In genomic region chr3:134368751-134369105, GRCh38 we compare ENCODE assay signal across 12 cellular contexts. TPM values are rescaled to one million over a fixed set of nuclear protein-coding genes. Genes with fewer than 3 reads are reported as not detected.
DNase-seq lines count a peak whose midpoint lies in the region; ATAC-seq and TF ChIP-seq lines count a peak whose summit lies in the region.
"Had no signal": no experiment of that assay in that cellular context is flagged by ENCODE, and none has a peak within 500 bp of the region (broad histone marks: within the 10 kb centered on the region; RNA-seq: fewer than 3 reads in every experiment).

No MANE protein-coding gene starts in this region.

- H3K27me3 ChIP-seq in brain microvascular endothelial cell (replicated peaks) (no peaks in the 10 kb centered on the region), lung (ENCODE audit: control insufficient read depth, insufficient read depth) (no peaks in the 10 kb centered on the region), stomach (peaks cover 0 to 6% (median 0%) of the 10 kb centered on the region in 3 donors)

- no peak for TF ChIP-seq EP300 in stomach (IDR thresholded peaks at IDR 0.05)

- intact Hi-C loops in stomach (cut with DNase I; ENCODE audit: low total_unique reads): no loop called here

- H3K36me3 ChIP-seq in brain microvascular endothelial cell (replicated peaks) (peaks cover 76% of the 10 kb centered on the region), lung (ENCODE audit: control insufficient read depth in 2 of 2, insufficient read depth in 2 of 2, low read length in 2 of 2) (peaks cover 21 to 36% of the 10 kb centered on the region in 2 donors), stomach (peaks cover 54 to 69% (median 67%) of the 10 kb centered on the region in 4 donors)

- H3K27ac ChIP-seq in brain microvascular endothelial cell (peak overlapping the region; percentile 98), lung (ENCODE audit: low read depth in 1 of 2, low read length in 1 of 2) (peak overlapping the region; percentile 75 to 91), stomach (peak overlapping the region in 4 of 5 donors; percentile 96 to 100 (median 98))

- H3K27ac Mint-ChIP-seq in activated CD8-positive, alpha-beta T cell treated with anti-CD3 and anti-CD28 coated beads, Interleukin-2, amount 10 ng/mL, durations not matched to agents 7 days and 5 days: no peak overlapping the region

- no peaks in the 10 kb centered on the region for H3K9me3 Mint-ChIP-seq in activated CD8-positive, alpha-beta T cell treated with anti-CD3 and anti-CD28 coated beads, Interleukin-2, amount 10 ng/mL, durations not matched to agents 7 days and 5 days (ENCODE audit: insufficient read depth)
- H3K9me3 Mint-ChIP-seq: CD4-positive, alpha-beta memory T cell had no signal

- CTCF ChIA-PET in activated CD8-positive, alpha-beta T cell treated with anti-CD3 and anti-CD28 coated beads, Interleukin-2, amount 10 ng/mL, durations not matched to agents 7 days and 5 days (lab: Charles Lee): no interaction called here

- TF ChIP-seq POLR2A in stomach (IDR thresholded peaks at IDR 0.05): no peak

- H3K4me3 Mint-ChIP-seq in activated CD8-positive, alpha-beta T cell treated with anti-CD3 and anti-CD28 coated beads, Interleukin-2, amount 10 ng/mL, durations not matched to agents 7 days and 5 days: no peak overlapping the region
- H3K4me3 Mint-ChIP-seq: CD4-positive, alpha-beta memory T cell had no signal

- DNase-seq in GM13977 (ENCODE audit: low spot score) (peak; percentile 16), brain microvascular endothelial cell (no peak), lung (ENCODE audit: low spot score) (no peak), stomach (no peak), HUDEP-2 (lab: John Stamatoyannopoulos, UW; ENCODE audit: unreplicated experiment in 76 of 76) (no peak)
- no peak for DNase-seq in activated CD4-positive, alpha-beta T cell treated with anti-CD3 and anti-CD28 coated beads for 4 hours
- DNase-seq in activated CD8-positive, alpha-beta T cell treated with anti-CD3 and anti-CD28 coated beads, Interleukin-2, amount 10 ng/mL, durations not matched to agents 7 days and 5 days: no peak
- DNase-seq: CD4-positive, alpha-beta memory T cell; NCI-H345; T-helper 9 cell had no signal

- H3K4me3 ChIP-seq in brain microvascular endothelial cell (ENCODE audit: low read depth, low read length) (no peak overlapping the region), lung (no peak overlapping the region), stomach (no peak overlapping the region)

- ATAC-seq in lung (ENCODE audit: insufficient read depth, low FRiP score) (no peak), HG02852 (IDR thresholded peaks at IDR 0.05; ENCODE audit: unreplicated experiment) (no peak)
- ATAC-seq in activated CD8-positive, alpha-beta T cell treated with anti-CD3 and anti-CD28 coated beads, Interleukin-2, amount 10 ng/mL, durations not matched to agents 7 days and 5 days: no peak

- peaks cover 21% of the 10 kb centered on the region for H3K27me3 Mint-ChIP-seq in activated CD8-positive, alpha-beta T cell treated with anti-CD3 and anti-CD28 coated beads, Interleukin-2, amount 10 ng/mL, durations not matched to agents 7 days and 5 days (ENCODE audit: low read depth)

- TF ChIP-seq CTCF in GM13977 (IDR thresholded peaks at IDR 0.05; ENCODE audit: extremely low read depth, insufficient read depth, missing control alignments) (no peak), brain microvascular endothelial cell (IDR thresholded peaks at IDR 0.05; ENCODE audit: low read depth, low read length, missing control alignments) (no peak), lung (IDR thresholded peaks at IDR 0.05; ENCODE audit: control extremely low read depth, extremely low read depth) (no peak), stomach (IDR thresholded peaks at IDR 0.05) (no peak)

- in situ Hi-C loops in GM13977 (cut with MboI; ENCODE audit: low pct_unique_long_range_greater_than_20kb, low sequenced_read_pairs, unreplicated experiment) (no loop called here), brain microvascular endothelial cell (cut with HindIII; ENCODE audit: low pct_ligation_motif_present, low sequenced_read_pairs) (no loop called here)

- POLR2A ChIA-PET in activated CD8-positive, alpha-beta T cell treated with anti-CD3 and anti-CD28 coated beads, Interleukin-2, amount 10 ng/mL, durations not matched to agents 7 days and 5 days (lab: Charles Lee): no interaction called here

- no peaks in the 10 kb centered on the region for H3K36me3 Mint-ChIP-seq in activated CD8-positive, alpha-beta T cell treated with anti-CD3 and anti-CD28 coated beads, Interleukin-2, amount 10 ng/mL, durations not matched to agents 7 days and 5 days (ENCODE audit: low read depth)
- H3K36me3 Mint-ChIP-seq: CD4-positive, alpha-beta memory T cell had no signal

- no peaks in the 10 kb centered on the region for H3K9me3 ChIP-seq in lung (ENCODE audit: control insufficient read depth in 2 of 2, insufficient read depth in 1 of 2, low read length in 1 of 2)
- no peaks in the 10 kb centered on the region for H3K9me3 ChIP-seq in stomach

- H3K4me1 Mint-ChIP-seq in activated CD8-positive, alpha-beta T cell treated with anti-CD3 and anti-CD28 coated beads, Interleukin-2, amount 10 ng/mL, durations not matched to agents 7 days and 5 days (ENCODE audit: low read depth): peaks cover 19% of the 10 kb centered on the region

- peaks cover 38 to 53% of the 10 kb centered on the region in 2 donors for H3K4me1 ChIP-seq in lung (ENCODE audit: control insufficient read depth in 2 of 2, insufficient read depth in 2 of 2, low read length in 2 of 2)
- peaks cover 87 to 99% (median 90%) of the 10 kb centered on the region in 4 donors for H3K4me1 ChIP-seq in stomach

- WGBS in lung, 2 donors: 82 to 84% methylated on average over 4 of the region's 4 CpGs
- WGBS in stomach, 5 donors: 81 to 90% (median 86%) methylated on average over 2 to 4 of the region's 4 CpGs

RNA-seq across cellular contexts. Expression of gene AMOTL2, which starts 5.5 kb away (rescaled TPM):
- 100 to 1,000 TPM; 122 to 129 TPM for total RNA-seq in lung
- polyA plus RNA-seq in lung: 10 to 100 TPM; 27.4 to 30.1 TPM
- 100 to 1,000 TPM in 1 of 5 donors, 10 to 100 TPM in 4; 29.3 to 782 (median 54.9) TPM for total RNA-seq in stomach
- polyA plus RNA-seq in stomach: 10 to 100 TPM; 10.6 to 16.6 (median 13.8) TPM
- not detected for total RNA-seq in activated CD8-positive, alpha-beta T cell treated with anti-CD3 and anti-CD28 coated beads, Interleukin-2, amount 10 ng/mL, durations not matched to agents 7 days and 5 days
- total RNA-seq: activated CD8-positive, alpha-beta memory T cell treated with anti-CD3 and anti-CD28 coated beads for 36 hours had no signal

Comparison
In these comparisons a context has a peak if more than half of its experiments do, and no peak if none do; other contexts are left out.
1. RNA of gene AMOTL2, which starts 5.5 kb away (total RNA-seq): 122 to 129 TPM in lung and 29.3 to 782 TPM in stomach; not detected in activated CD8-positive, alpha-beta T cell treated with anti-CD3 and anti-CD28 coated beads, Interleukin-2, amount 10 ng/mL, durations not matched to agents 7 days and 5 days; every median in the first group is over 10 times any median in the second.
2. Peak in every context shown above with its lines, with median percentiles within 50 percentile points of each other: H3K27ac ChIP-seq.